In the genomic region with DNA sequence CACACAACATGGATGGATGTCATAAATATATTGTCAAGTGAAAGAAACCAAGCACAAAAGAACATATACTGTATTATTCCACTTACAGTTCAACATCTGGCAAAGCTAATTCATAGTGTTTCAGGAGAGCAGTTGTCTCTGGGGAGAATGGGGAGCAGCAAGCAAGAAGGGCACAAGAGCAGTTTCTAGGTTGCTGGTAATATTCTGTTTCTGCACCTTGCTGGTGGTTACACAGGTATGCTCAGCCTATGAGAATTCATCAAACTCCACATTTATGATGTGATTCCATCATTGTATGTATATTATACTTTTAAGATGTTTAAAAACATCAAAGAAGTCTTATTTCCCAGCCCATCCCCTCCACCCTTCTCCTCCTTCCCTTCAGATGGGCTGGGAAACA, we compare ENCODE assay signal across 24 cellular contexts.
"Had no signal": no experiment of that assay in that cellular context is flagged by ENCODE, and none has a peak within 500 bp of the region (broad histone marks: within the 10 kb centered on the region; RNA-seq: fewer than 3 reads in every experiment).

No MANE protein-coding gene starts in this region.

- ATAC-seq: activated CD4-positive, alpha-beta T cell treated with anti-CD3 and anti-CD28 coated beads for 36 hours; activated CD4-positive, CD25-positive, alpha-beta regulatory T cell treated with anti-CD3 and anti-CD28 coated beads, Interleukin-2, amount 50 U/mL, for 24 hours; activated naive CD4-positive, alpha-beta T cell treated with anti-CD3 and anti-CD28 coated beads, Interleukin-2, amount 50 U/mL, for 72 hours; activated T-cell treated with anti-CD3 and anti-CD28 coated beads, Interleukin-2, amount 50 U/mL, for 4 hours; Right ventricle myocardium inferior; WTC11 had no signal

- H3K4me3 ChIP-seq: adrenal gland, PC-9 had no signal

- DNase-seq: activated CD4-positive, alpha-beta T cell treated with anti-CD3 and anti-CD28 coated beads for 36 hours; activated CD4-positive, alpha-beta T cell treated with anti-CD3 and anti-CD28 coated beads, Interleukin-2, amount 10 ng/mL, durations not matched to agents 7 days and 5 days; activated CD4-positive, alpha-beta T cell treated with anti-CD3 and anti-CD28 coated beads, Interleukin-2, amount 50 U/mL, for 48 hours; activated CD8-positive, alpha-beta memory T cell treated with anti-CD3 and anti-CD28 coated beads, Interleukin-2, amount 50 U/mL, for 4 hours; activated gamma-delta T cell treated with Interleukin-2 at 50 U/mL for 16 hours; activated naive CD4-positive, alpha-beta T cell treated with anti-CD3 and anti-CD28 coated beads for 36 hours; activated T-cell treated with anti-CD3 and anti-CD28 coated beads for 4 hours; activated T-cell treated with anti-CD3 and anti-CD28 coated beads, Interleukin-2, amount 50 U/mL, for 4 hours; adrenal gland; caudate nucleus; cerebellar nuclear complex; NCI-H1092 treated with DMSO at 0.1 percent for 48 hours; NCI-H146; NCI-H187; NCI-H2029 treated with DMSO at 0.1 percent for 48 hours; NCI-H2227 treated with DMSO at 0.1 percent for 48 hours; NCI-H446; NCI-H510A treated with DMSO at 0.1 percent for 48 hours; PC-9; SIG-M5 had no signal
